33 cellular contexts compared by ENCODE assay signal in genomic region chr11:83112886-83113285, GRCh38.
"Had no signal": no experiment of that assay in that cellular context is flagged by ENCODE, and none has a peak within 500 bp of the region (broad histone marks: within the 10 kb centered on the region; RNA-seq: fewer than 3 reads in every experiment).

No MANE protein-coding gene starts in this region.

- DNase-seq: activated B cell treated with CpG ODN at 0.5 μM for 24 hours; activated CD4-positive, alpha-beta T cell treated with anti-CD3 and anti-CD28 coated beads for 48 hours; activated CD4-positive, alpha-beta T cell treated with anti-CD3 and anti-CD28 coated beads, Interleukin-2, amount 50 U/mL, for 4 hours; activated CD4-positive, CD25-positive, alpha-beta regulatory T cell treated with anti-CD3 and anti-CD28 coated beads, Interleukin-2, amount 50 U/mL, for 72 hours; activated CD8-positive, alpha-beta T cell treated with anti-CD3 and anti-CD28 coated beads for 36 hours; activated gamma-delta T cell; activated naive CD4-positive, alpha-beta T cell treated with Interleukin-2 at 50 U/mL for 16 hours; activated naive CD8-positive, alpha-beta T cell treated with anti-CD3 and anti-CD28 coated beads, Interleukin-2, amount 50 U/mL, for 24 hours; activated T-cell treated with anti-CD3 and anti-CD28 coated beads, Interleukin-2, amount 50 U/mL, for 24 hours; amniotic stem cell; body of pancreas; MM.1S; MV-4-11; NCI-H1092; NCI-H1436 treated with DMSO at 0.1 percent for 48 hours; NCI-H1694 treated with DMSO at 0.1 percent for 48 hours; NCI-H2029; NCI-H345; NCI-H524 treated with DMSO at 0.1 percent for 48 hours; PC-3; Peyer's patch; RPMI8226; SHP77 treated with DMSO at 0.1 percent for 48 hours; SK-N-SH had no signal

- H3K9me3 ChIP-seq: ascending aorta, body of pancreas, breast epithelium, Peyer's patch, SJSA1, SK-N-SH had no signal

- H3K4me3 Mint-ChIP-seq: activated B cell treated with CpG ODN at 0.5 μM for 24 hours; activated CD8-positive, alpha-beta T cell treated with anti-CD3 and anti-CD28 coated beads for 36 hours; activated naive CD8-positive, alpha-beta T cell; activated naive CD8-positive, alpha-beta T cell treated with anti-CD3 and anti-CD28 coated beads, Interleukin-2, amount 50 U/mL, for 24 hours; activated T-cell treated with anti-CD3 and anti-CD28 coated beads, Interleukin-2, amount 50 U/mL, for 24 hours; T-helper 1 cell treated with Interleukin-12 subunit alpha and Interleukin-12 subunit beta and Interleukin-4 antibody, amounts not matched to agents 30 μg/mL and 1 μg/mL, for 36 hours; T-helper 2 cell treated with Interferon-gamma antibody and Interleukin-4, amounts not matched to agents 5 μg/mL and 100 μg/mL, for 36 hours had no signal

- H3K36me3 ChIP-seq: ascending aorta, breast epithelium, Peyer's patch, SJSA1 had no signal

- H3K27me3 ChIP-seq: ascending aorta, body of pancreas, breast epithelium, Peyer's patch, SJSA1 had no signal

- H3K27ac Mint-ChIP-seq: activated B cell treated with CpG ODN at 0.5 μM for 24 hours; activated CD8-positive, alpha-beta T cell treated with anti-CD3 and anti-CD28 coated beads for 36 hours; activated naive CD8-positive, alpha-beta T cell; activated naive CD8-positive, alpha-beta T cell treated with anti-CD3 and anti-CD28 coated beads, Interleukin-2, amount 50 U/mL, for 24 hours; activated T-cell treated with anti-CD3 and anti-CD28 coated beads, Interleukin-2, amount 50 U/mL, for 24 hours; activated T-helper 2 cell treated with anti-CD3 and anti-CD28 coated beads, Interferon-gamma antibody, Interleukin-2, Interleukin-4, amounts not matched to agents 10 μg/mL and 5 μg/mL and 100 μg/mL, durations not matched to agents 14 hours and 24 hours and 36 hours; T-helper 1 cell treated with Interleukin-12 subunit alpha and Interleukin-12 subunit beta and Interleukin-4 antibody, amounts not matched to agents 30 μg/mL and 1 μg/mL, for 36 hours; T-helper 2 cell treated with Interferon-gamma antibody and Interleukin-4, amounts not matched to agents 5 μg/mL and 100 μg/mL, for 36 hours had no signal

- H3K9me3 Mint-ChIP-seq: activated B cell treated with CpG ODN at 0.5 μM for 24 hours; activated CD8-positive, alpha-beta T cell treated with anti-CD3 and anti-CD28 coated beads for 36 hours; activated naive CD8-positive, alpha-beta T cell treated with anti-CD3 and anti-CD28 coated beads, Interleukin-2, amount 50 U/mL, for 24 hours; activated T-cell treated with anti-CD3 and anti-CD28 coated beads, Interleukin-2, amount 50 U/mL, for 24 hours; activated T-helper 2 cell treated with anti-CD3 and anti-CD28 coated beads, Interferon-gamma antibody, Interleukin-2, Interleukin-4, amounts not matched to agents 10 μg/mL and 5 μg/mL and 100 μg/mL, durations not matched to agents 14 hours and 24 hours and 36 hours; T-helper 1 cell treated with Interleukin-12 subunit alpha and Interleukin-12 subunit beta and Interleukin-4 antibody, amounts not matched to agents 30 μg/mL and 1 μg/mL, for 36 hours; T-helper 2 cell treated with Interferon-gamma antibody and Interleukin-4, amounts not matched to agents 5 μg/mL and 100 μg/mL, for 36 hours had no signal

- H3K27me3 Mint-ChIP-seq: activated B cell treated with CpG ODN at 0.5 μM for 24 hours; activated CD8-positive, alpha-beta T cell treated with anti-CD3 and anti-CD28 coated beads for 36 hours; activated naive CD8-positive, alpha-beta T cell; activated naive CD8-positive, alpha-beta T cell treated with anti-CD3 and anti-CD28 coated beads, Interleukin-2, amount 50 U/mL, for 24 hours; activated T-cell treated with anti-CD3 and anti-CD28 coated beads, Interleukin-2, amount 50 U/mL, for 24 hours had no signal

- H3K4me2 ChIP-seq: KMS-11, SK-N-SH had no signal

- H3K4me3 ChIP-seq: ascending aorta, body of pancreas, breast epithelium, Peyer's patch, SJSA1 had no signal

- H3K27ac ChIP-seq: ascending aorta, body of pancreas, breast epithelium, KMS-11, Peyer's patch, SJSA1, VCaP had no signal

- H3K4me1 ChIP-seq: body of pancreas, breast epithelium, SJSA1 had no signal
